In the genomic region with DNA sequence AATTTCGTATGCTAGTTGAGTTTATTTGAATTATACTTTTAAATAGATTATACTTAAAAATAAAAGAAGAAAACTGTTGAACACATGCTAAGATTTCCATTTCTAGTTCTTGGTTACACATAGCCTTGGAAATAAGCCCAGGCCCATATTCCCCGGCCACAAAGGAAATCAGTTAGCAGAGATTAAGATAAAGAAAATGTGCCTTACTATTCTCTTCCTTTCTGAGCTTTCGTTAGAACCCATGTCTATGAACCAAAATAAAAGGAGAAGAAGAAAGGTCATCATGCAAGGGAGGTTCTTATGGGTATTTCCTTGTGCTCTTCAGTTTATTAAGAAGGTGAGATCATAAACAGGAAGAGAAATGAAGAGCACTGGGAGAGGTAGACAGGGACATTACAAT, we compare ENCODE assay signal across 20 cellular contexts. TPM values are rescaled to one million over a fixed set of nuclear protein-coding genes. Genes with fewer than 3 reads are reported as not detected.
DNase-seq lines count a peak whose midpoint lies in the region; TF ChIP-seq lines count a peak whose summit lies in the region.
"Had no signal": no experiment of that assay in that cellular context is flagged by ENCODE, and none has a peak within 500 bp of the region (broad histone marks: within the 10 kb centered on the region; RNA-seq: fewer than 3 reads in every experiment).

No MANE protein-coding gene starts in this region.

- DNase-seq in GM03348 (ENCODE audit: low spot score) (peak; percentile 9), OCI-M1 (lab: John Stamatoyannopoulos, UW) (peak; percentile 61), cardiac fibroblast (ENCODE audit: low read depth in 2 of 2) (peak; percentile 25 to 54), pulmonary artery endothelial cell (ENCODE audit: low read depth, low spot score) (peak; percentile 45), anterior cingulate cortex (lab: John Stamatoyannopoulos, UW) (no peak), LoVo (ENCODE audit: low spot score) (no peak), NCI-H1105 treated with DMSO at 0.1 percent for 48 hours (lab: John Stamatoyannopoulos, UW) (no peak)
- DNase-seq: AML-193, Caco-2, MG63, NCI-H1092, NCI-H1694, NCI-H2107, NCI-H2227 treated with DMSO at 0.1 percent for 48 hours, NCI-H526 treated with DMSO at 0.1 percent for 48 hours, SIG-M5 had no signal

- no peak for TF ChIP-seq CTCF in cardiac fibroblast (IDR thresholded peaks at IDR 0.05; ENCODE audit: low read depth, low read length)

- no peak overlapping the region for H3K4me3 ChIP-seq in cardiac fibroblast (replicated peaks in 1 of 2; ENCODE audit: low read depth in 2 of 2, low read length in 2 of 2)
- H3K4me3 ChIP-seq: GM23338, K562, MG63 had no signal

RNA-seq across cellular contexts. Expression of gene CRP, which starts 32.3 kb away (rescaled TPM):
- total RNA-seq in pulmonary artery endothelial cell: 0.07 TPM in 1 of 2 replicates, not detected in the other
- total RNA-seq: Caco-2, GM23338, OCI-LY7, RPMI7951 had no signal

RNA-seq across cellular contexts. Expression of gene DUSP23, which starts 34.1 kb away (rescaled TPM):
- 59.7 and 181 TPM in 2 replicates for total RNA-seq in pulmonary artery endothelial cell

RNA-seq across cellular contexts. Expression of gene FCRL6, which starts 55.5 kb away (rescaled TPM):
- 0.07 TPM in 1 of 2 replicates, not detected in the other for total RNA-seq in pulmonary artery endothelial cell
- total RNA-seq: Caco-2, GM23338, K562, OCI-LY7, RPMI7951 had no signal

Comparison
In these comparisons a context has a peak if more than half of its experiments do, and no peak if none do; other contexts are left out.
1. DNase-seq: peak in GM03348 (single experiment), OCI-M1 (single experiment), cardiac fibroblast (2 of 2) and pulmonary artery endothelial cell (single experiment); none in anterior cingulate cortex (0 of 58), LoVo (single experiment) and NCI-H1105 treated with DMSO at 0.1 percent for 48 hours (single experiment).